Comparison of ENCODE assay signal across 9 cellular contexts in the genomic region with DNA sequence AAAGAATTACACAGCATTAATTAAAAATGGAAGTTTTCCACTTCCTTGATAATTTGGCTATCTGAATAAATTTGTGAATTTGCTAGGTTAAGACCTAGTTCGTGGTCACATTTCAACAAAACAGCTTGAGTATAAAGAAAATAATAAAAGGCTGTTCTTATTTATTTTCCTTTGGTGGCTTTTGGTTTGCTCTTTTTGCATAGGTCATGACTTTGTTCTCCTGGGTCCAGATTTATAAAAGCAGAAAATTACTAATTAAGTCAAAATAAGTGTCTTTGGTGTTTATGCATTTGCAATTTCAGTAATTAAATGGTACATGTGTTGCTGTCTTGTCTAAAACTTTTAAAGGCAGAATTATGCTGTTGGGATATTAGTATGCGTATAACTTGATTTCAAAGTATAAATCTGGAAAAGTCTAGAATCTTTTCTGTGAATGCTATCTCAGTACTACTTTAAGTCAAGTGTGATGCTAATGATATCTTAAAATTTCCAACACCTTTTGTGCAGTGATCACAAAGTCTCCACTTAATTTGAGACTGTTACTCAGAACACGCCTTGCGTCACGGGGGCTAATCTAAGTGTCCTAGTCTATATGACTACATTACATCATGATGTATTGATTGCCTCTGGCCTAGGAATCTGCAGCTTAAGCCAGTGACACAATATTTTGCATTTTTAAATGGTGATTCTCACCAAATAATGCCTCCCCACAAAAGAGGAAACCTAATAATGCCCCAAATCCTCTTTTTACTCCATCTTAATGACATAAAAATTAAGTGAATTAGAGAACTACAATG. TPM values are rescaled to one million over a fixed set of nuclear protein-coding genes. Genes with fewer than 3 reads are reported as not detected.
DNase-seq lines count a peak whose midpoint lies in the region; ATAC-seq and TF ChIP-seq lines count a peak whose summit lies in the region.
"Had no signal": no experiment of that assay in that cellular context is flagged by ENCODE, and none has a peak within 500 bp of the region (broad histone marks: within the 10 kb centered on the region; RNA-seq: fewer than 3 reads in every experiment).

No MANE protein-coding gene starts in this region.

- no peak for ATAC-seq in natural killer cell treated with Interleukin-12 subunit alpha and Interleukin-12 subunit beta and Interleukin-15 and Interleukin-18, amount 100 ng/mL, for 72 hours
- ATAC-seq in sciatic nerve = no peak
- no peak for ATAC-seq in GM21737 (IDR thresholded peaks at IDR 0.05; ENCODE audit: unreplicated experiment)

- peaks cover 4% of the 10 kb centered on the region; the same call in 1 of the 2 replicates for H3F3A ChIP-seq in MM.1S (ENCODE audit: insufficient read depth, low read length)

- H3K4me1 Mint-ChIP-seq in Calu3 (ENCODE audit: low read depth, unreplicated experiment) (peaks cover 36% of the 10 kb centered on the region), brain (peaks cover 59% of the 10 kb centered on the region)
- H3K4me1 Mint-ChIP-seq in natural killer cell treated with Interleukin-12 subunit alpha and Interleukin-12 subunit beta and Interleukin-15 and Interleukin-18, amount 100 ng/mL, for 72 hours (ENCODE audit: low read depth in 2 of 2) = peaks cover 35 to 43% of the 10 kb centered on the region in 2 donors

- intact Hi-C loops in Calu3 (cut with micrococcal nuclease; ENCODE audit: unreplicated experiment) (loop anchor here (2.0 to 5.0 kb wide), 2 partner anchors 89 to 135 kb away; a partner anchor contains a TSS), sciatic nerve (cut with DNase I) (no loop called here)

- H3K27me3 Mint-ChIP-seq in Calu3 (ENCODE audit: unreplicated experiment) (no peaks in the 10 kb centered on the region), brain (peaks cover 11% of the 10 kb centered on the region)
- no peaks in the 10 kb centered on the region for H3K27me3 Mint-ChIP-seq in natural killer cell treated with Interleukin-12 subunit alpha and Interleukin-12 subunit beta and Interleukin-15 and Interleukin-18, amount 100 ng/mL, for 72 hours

- H3K27ac Mint-ChIP-seq in Calu3 (ENCODE audit: unreplicated experiment) = peak overlapping the region; percentile 96
- peak overlapping the region; percentile 68 to 100 (median 95) for H3K27ac Mint-ChIP-seq in brain
- peak overlapping the region; percentile 87 to 93 for H3K27ac Mint-ChIP-seq in natural killer cell treated with Interleukin-12 subunit alpha and Interleukin-12 subunit beta and Interleukin-15 and Interleukin-18, amount 100 ng/mL, for 72 hours

- H3K4me3 Mint-ChIP-seq in Calu3 (ENCODE audit: low read depth, unreplicated experiment) (peak overlapping the region; percentile 88), brain (peak overlapping the region; percentile 94 to 100 (median 99))
- peak overlapping the region; percentile 94 for H3K4me3 Mint-ChIP-seq in natural killer cell treated with Interleukin-12 subunit alpha and Interleukin-12 subunit beta and Interleukin-15 and Interleukin-18, amount 100 ng/mL, for 72 hours

- H3K9me2 ChIP-seq in MM.1S (replicated peaks; ENCODE audit: insufficient read depth, low read length) = no peaks in the 10 kb centered on the region

- peaks cover 21% of the 10 kb centered on the region; the same call in 1 of the 2 replicates for H4K20me1 ChIP-seq in MM.1S (ENCODE audit: insufficient read depth, low read length)

- H2AFZ ChIP-seq in MM.1S (ENCODE audit: low read length) = no peak overlapping the region

- no peaks in the 10 kb centered on the region for H3K27me3 ChIP-seq in MM.1S (replicated peaks; ENCODE audit: insufficient read depth, low read length)

- peaks cover 76% of the 10 kb centered on the region for H3K79me2 ChIP-seq in MM.1S (ENCODE audit: low read length)

- H3K36me3 Mint-ChIP-seq in Calu3 (ENCODE audit: insufficient read depth, unreplicated experiment) = peaks cover 95% of the 10 kb centered on the region
- H3K36me3 Mint-ChIP-seq in brain = peaks cover 24% of the 10 kb centered on the region
- H3K36me3 Mint-ChIP-seq in natural killer cell treated with Interleukin-12 subunit alpha and Interleukin-12 subunit beta and Interleukin-15 and Interleukin-18, amount 100 ng/mL, for 72 hours = peaks cover 12% of the 10 kb centered on the region

- CTCF ChIA-PET in Calu3 (lab: Charles Lee) = interaction anchor here (0.9 kb wide), 1 partner anchor 10 kb away, joined by 3 read pairs; no protein-coding TSS in a partner anchor

- DNase-seq in Calu3 (no peak), MM.1S (no peak), sciatic nerve (ENCODE audit: low spot score) (no peak), T1000 (lab: John Stamatoyannopoulos, UW) (no peak)
- DNase-seq in natural killer cell treated with Interleukin-12 subunit alpha and Interleukin-12 subunit beta and Interleukin-15 and Interleukin-18, amount 100 ng/mL, for 72 hours (ENCODE audit: low spot score) = no peak
- no peak for DNase-seq in central memory CD4-positive, alpha-beta T cell

- H3K4me2 ChIP-seq in MM.1S (ENCODE audit: low read depth, low read length) = peak overlapping the region; percentile 73

- H3K9me3 Mint-ChIP-seq in Calu3 (ENCODE audit: low read depth, unreplicated experiment) (no peaks in the 10 kb centered on the region), brain (peaks cover 0 to 5% (median 0%) of the 10 kb centered on the region in 5 experiments)
- H3K9me3 Mint-ChIP-seq in natural killer cell treated with Interleukin-12 subunit alpha and Interleukin-12 subunit beta and Interleukin-15 and Interleukin-18, amount 100 ng/mL, for 72 hours = no peaks in the 10 kb centered on the region

- peak overlapping the region; percentile 94 for H3K4me3 ChIP-seq in MM.1S (ENCODE audit: low read length)

- TSS peak; percentile 27 for BruUV-seq in Calu3 (replicated peaks; lab: Mats Ljungman, UMichigan)

- peak overlapping the region; percentile 92; the same call in 1 of the 2 replicates for H3K27ac ChIP-seq in MM.1S (ENCODE audit: low read length)

- peaks cover 9% of the 10 kb centered on the region for H3K36me3 ChIP-seq in MM.1S (replicated peaks; ENCODE audit: insufficient read depth, low read length)

- no peaks in the 10 kb centered on the region for H3K9me3 ChIP-seq in MM.1S (replicated peaks; ENCODE audit: insufficient read depth, low read length)

- peaks cover 22% of the 10 kb centered on the region for H3K4me1 ChIP-seq in MM.1S (ENCODE audit: low read length)

- no peak for TF ChIP-seq CTCF in Calu3 (IDR thresholded peaks at IDR 0.05; ENCODE audit: unreplicated experiment)
- TF ChIP-seq CTCF in MM.1S (IDR thresholded peaks at IDR 0.05; ENCODE audit: low read length) = no peak
- no peak for TF ChIP-seq CTCF in brain (conservative IDR thresholded peaks at IDR 0.05)

- H3K9ac ChIP-seq in MM.1S (ENCODE audit: low read length) = peak overlapping the region; percentile 96

RNA-seq across cellular contexts. Expression of a gene that starts 41.0 kb away (rescaled TPM):
- total RNA-seq in Calu3 (2022) (1,324 and 1,410 TPM in 2 replicates), sciatic nerve (617 TPM)
- polyA plus RNA-seq in brain (ENCODE audit: insufficient read depth, low read depth, low replicate concordance) = 3,328 TPM
- 100 to 1,000 TPM; 459 to 740 TPM for total RNA-seq in natural killer cell treated with Interleukin-12 subunit alpha and Interleukin-12 subunit beta and Interleukin-15 and Interleukin-18, amount 100 ng/mL, for 72 hours

RNA-seq across cellular contexts. Expression of a gene that starts 42.9 kb away (rescaled TPM):
- total RNA-seq in Calu3 (2022) (0.59 TPM in 1 of 2 replicates, not detected in the other), sciatic nerve (1.5 TPM)
- polyA plus RNA-seq in brain (ENCODE audit: insufficient read depth, low read depth, low replicate concordance) = not detected
- total RNA-seq in natural killer cell treated with Interleukin-12 subunit alpha and Interleukin-12 subunit beta and Interleukin-15 and Interleukin-18, amount 100 ng/mL, for 72 hours = 1 to 10 TPM in 1 of 2 donors, under 1 TPM in 1; 0.29 to 4.7 TPM
- total RNA-seq: myocyte had no signal
